ENCODE assay signal across 8 cellular contexts in the genomic region with DNA sequence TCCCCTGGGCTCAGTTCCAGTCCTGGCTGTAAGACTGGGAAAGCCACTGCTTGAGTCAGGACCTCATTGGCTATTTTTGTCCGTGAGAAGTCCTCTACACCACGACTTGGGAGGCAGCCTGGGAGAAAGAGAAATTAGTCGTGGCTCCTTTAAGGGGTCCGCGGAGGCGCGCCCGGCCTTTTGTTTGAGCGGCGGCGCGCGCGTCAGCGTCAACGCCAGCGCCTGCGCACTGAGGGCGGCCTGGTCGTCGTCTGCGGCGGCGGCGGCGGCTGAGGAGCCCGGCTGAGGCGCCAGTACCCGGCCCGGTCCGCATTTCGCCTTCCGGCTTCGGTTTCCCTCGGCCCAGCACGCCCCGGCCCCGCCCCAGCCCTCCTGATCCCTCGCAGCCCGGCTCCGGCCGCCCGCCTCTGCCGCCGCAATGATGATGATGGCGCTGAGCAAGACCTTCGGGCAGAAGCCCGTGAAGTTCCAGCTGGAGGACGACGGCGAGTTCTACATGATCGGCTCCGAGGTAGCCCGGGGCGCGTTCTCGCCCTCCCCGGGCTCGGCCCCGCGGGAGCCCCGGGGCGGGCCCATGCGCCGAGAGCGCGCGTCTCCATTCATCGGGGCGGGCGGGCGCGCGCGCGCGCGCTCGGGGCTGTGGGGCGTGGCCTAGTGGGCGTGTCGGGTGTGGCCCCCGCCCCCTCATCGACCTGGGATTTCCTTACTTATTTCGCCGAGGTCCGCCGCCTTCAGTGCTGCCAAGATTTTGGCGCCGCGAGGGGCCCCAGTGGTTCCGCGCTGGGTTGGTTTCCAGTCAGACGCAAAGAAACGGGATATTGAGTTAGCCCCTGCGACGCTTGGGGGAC. TPM values are rescaled to one million over a fixed set of nuclear protein-coding genes. Genes with fewer than 3 reads are reported as not detected.
DNase-seq lines count a peak whose midpoint lies in the region; ATAC-seq and TF ChIP-seq lines count a peak whose summit lies in the region.

A gene (plus strand): TSS at position 215 of the 848 bp plus-strand sequence. CDS start 204 bp downstream, at position 419.

- H3K4me3 Mint-ChIP-seq in mesothelial cell of epicardium = peak within 1 kb of the TSS; percentile 80

- in situ Hi-C loops in endometrial microvascular endothelial cells (cut with HindIII; ENCODE audit: inconsistent ontology term, low pct_unique_long_range_greater_than_20kb, low sequenced_read_pairs) = no loop called here

- peak; percentile 96 for DNase-seq in CD1c-positive myeloid dendritic cell (ENCODE audit: extremely low spot score)
- DNase-seq in HPDE6-E6E7 (ENCODE audit: extremely low spot score) = peak; percentile 83
- DNase-seq in NOMO-1 treated with dmso at 0.1 percent for 144 hours (lab: John Stamatoyannopoulos, UW; ENCODE audit: unreplicated experiment) = peak; percentile 71
- peak; percentile 65 for DNase-seq in activated CD8-positive, alpha-beta memory T cell treated with anti-CD3 and anti-CD28 coated beads, Interleukin-2, amount 50 U/mL, for 1 hour (ENCODE audit: extremely low read depth)
- peak; percentile 84 to 90 for DNase-seq in mesothelial cell of epicardium (ENCODE audit: low spot score in 2 of 2, unreplicated experiment in 2 of 2)
- DNase-seq in stimulated activated CD8-positive, alpha-beta memory T cell treated with anti-CD3 and anti-CD28 coated beads, Interleukin-15, amount 100 ng/mL, for 24 hours (ENCODE audit: low read depth) = peak; percentile 96

- H3K27me3 Mint-ChIP-seq in mesothelial cell of epicardium (ENCODE audit: low read depth) = no peaks in the 10 kb centered on the region

- H3K9me3 Mint-ChIP-seq in mesothelial cell of epicardium = no peaks in the 10 kb centered on the region

- H3K27ac Mint-ChIP-seq in mesothelial cell of epicardium = peak within 1 kb of the TSS; percentile 97

- ATAC-seq in GM19438 (IDR thresholded peaks at IDR 0.05; ENCODE audit: low read depth, unreplicated experiment) = peak; percentile 66

- peaks cover 2% of the 10 kb centered on the region for H3K36me3 Mint-ChIP-seq in mesothelial cell of epicardium

- H3K4me1 Mint-ChIP-seq in mesothelial cell of epicardium = peaks cover 37% of the 10 kb centered on the region

- no peak for TF ChIP-seq CTCF in mesothelial cell of epicardium (IDR thresholded peaks at IDR 0.05; ENCODE audit: unreplicated experiment)

RNA-seq across cellular contexts. Expression of the gene that starts here (rescaled TPM):
- total RNA-seq in endometrial microvascular endothelial cells (ENCODE audit: inconsistent ontology term) (141 TPM), mesothelial cell of epicardium (182 to 192 TPM (median 184 TPM) in 3 replicates)

Comparison
In these comparisons a context has a peak if more than half of its experiments do, and no peak if none do; other contexts are left out.
1. Peak in every context shown above with its lines: DNase-seq and ATAC-seq.